Comparison of ENCODE assay signal across 8 cellular contexts in the genomic region with DNA sequence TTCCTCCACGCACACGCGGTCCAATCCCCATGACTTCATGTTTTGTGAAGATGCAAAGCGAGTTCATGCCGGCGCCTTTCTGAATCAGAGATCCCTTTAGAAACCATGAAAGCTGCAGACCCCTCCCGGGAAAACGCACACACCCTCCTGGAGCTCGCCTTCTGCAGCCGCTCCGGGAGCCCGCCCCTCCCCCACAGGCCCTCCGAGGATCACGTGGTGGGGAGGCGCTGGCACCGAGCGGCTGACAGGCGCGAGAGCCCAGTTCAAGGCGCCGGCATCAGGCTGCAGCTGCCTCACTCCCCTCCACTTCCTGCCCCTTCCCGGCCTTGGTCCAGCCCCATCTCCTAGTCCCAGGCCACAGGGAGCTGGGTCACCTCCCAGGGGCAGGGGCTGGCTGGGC. TPM values are rescaled to one million over a fixed set of nuclear protein-coding genes. Genes with fewer than 3 reads are reported as not detected.
DNase-seq lines count a peak whose midpoint lies in the region; ATAC-seq and TF ChIP-seq lines count a peak whose summit lies in the region.
"Not testable (repeated sequence)": the region's sequence is repeated elsewhere in the genome, so short reads cannot be mapped to it uniquely, and the experiment has no call there.

No MANE protein-coding gene starts in this region.

- H3K27ac Mint-ChIP-seq in CD8-positive, alpha-beta T cell; naive thymus-derived CD8-positive, alpha-beta T cell: not testable (repeated sequence)

- peak in 2 of 7 experiments; percentile 26 to 64 for DNase-seq in CD8-positive, alpha-beta T cell
- DNase-seq in RWPE2 (ENCODE audit: low spot score); spleen: not testable (repeated sequence)
- peak; percentile 55 to 63 for DNase-seq in activated T-cell treated with anti-CD3 and anti-CD28 coated beads, Interleukin-2, amount 50 U/mL, for 48 hours
- DNase-seq in dorsolateral prefrontal cortex (peak in 8 of 10 donors; percentile 72 to 92 (median 84)), right atrium auricular region (ENCODE audit: low spot score) (peak; percentile 68), upper lobe of right lung (peak; percentile 78)
- DNase-seq in naive thymus-derived CD8-positive, alpha-beta T cell, result peak in 4 of 10 donors; percentile 10 to 32 (median 32)

- H3K4me1 Mint-ChIP-seq in CD8-positive, alpha-beta T cell (ENCODE audit: low read depth); naive thymus-derived CD8-positive, alpha-beta T cell: not testable (repeated sequence)

- intact Hi-C loops in CD8-positive, alpha-beta T cell (cut with DNase I, micrococcal nuclease); spleen (cut with DNase I; ENCODE audit: low total_unique reads); upper lobe of right lung (cut with DNase I): not testable (repeated sequence)
- intact Hi-C loops in dorsolateral prefrontal cortex (cut with DNase I), result loop anchor here in 1 of 2 donors (5.0 kb wide), 1 partner anchor 111 kb away; no protein-coding TSS in a partner anchor

- not testable (repeated sequence) for H3K4me3 Mint-ChIP-seq in CD8-positive, alpha-beta T cell
- H3K4me3 Mint-ChIP-seq in naive thymus-derived CD8-positive, alpha-beta T cell, result peak overlapping the region in 2 of 10 donors; percentile 26 to 78

- not testable (repeated sequence) for H3K4me3 ChIP-seq in CD8-positive, alpha-beta T cell (ENCODE audit: low read depth, low read length); RWPE2 (ENCODE audit: severe bottlenecking)
- peak overlapping the region; percentile 11 to 98 (median 76) for H3K4me3 ChIP-seq in dorsolateral prefrontal cortex
- H3K4me3 ChIP-seq in right atrium auricular region, result peak overlapping the region; percentile 75 to 81
- H3K4me3 ChIP-seq in spleen, result peak overlapping the region in 7 of 8 donors; percentile 4 to 84 (median 23)
- peak overlapping the region; percentile 28 for H3K4me3 ChIP-seq in upper lobe of right lung

- H3K27me3 ChIP-seq in CD8-positive, alpha-beta T cell (ENCODE audit: insufficient read depth, low read length); RWPE2 (ENCODE audit: insufficient read depth, poor library complexity, severe bottlenecking); dorsolateral prefrontal cortex; right atrium auricular region; upper lobe of right lung: not testable (repeated sequence)
- peaks cover 0 to 26% (median 14%) of the 10 kb centered on the region in 7 donors for H3K27me3 ChIP-seq in spleen (replicated peaks in 1 of 7)

- ATAC-seq in CD8-positive, alpha-beta T cell, result peak; percentile 8
- peak; percentile 32; the same call in 1 of the 3 replicates for ATAC-seq in RWPE2 (ENCODE audit: low read depth)
- ATAC-seq in naive thymus-derived CD8-positive, alpha-beta T cell, result peak; percentile 14 to 29
- peak; percentile 70 for ATAC-seq in upper lobe of right lung

- not testable (repeated sequence) for H3K27ac ChIP-seq in CD8-positive, alpha-beta T cell (ENCODE audit: low read depth, low read length); RWPE2 (ENCODE audit: poor library complexity, severe bottlenecking); upper lobe of right lung
- H3K27ac ChIP-seq in dorsolateral prefrontal cortex (peak overlapping the region in 47 of 59 donors; percentile 1 to 95 (median 76)), right atrium auricular region (peak overlapping the region; percentile 84 to 90), spleen (peak overlapping the region in 2 of 8 donors; percentile 43 to 51)

- H3K36me3 Mint-ChIP-seq in CD8-positive, alpha-beta T cell; naive thymus-derived CD8-positive, alpha-beta T cell: not testable (repeated sequence)

- H3K4me1 ChIP-seq in CD8-positive, alpha-beta T cell (ENCODE audit: insufficient read depth, low read length); RWPE2 (ENCODE audit: insufficient read depth, poor library complexity, severe bottlenecking); upper lobe of right lung: not testable (repeated sequence)
- H3K4me1 ChIP-seq in right atrium auricular region (peaks cover 0 to 21% of the 10 kb centered on the region in 2 donors), spleen (peaks cover 0 to 27% (median 18%) of the 10 kb centered on the region in 6 donors)

- TF ChIP-seq CTCF in CD8-positive, alpha-beta T cell (IDR thresholded peaks at IDR 0.05); RWPE2 (IDR thresholded peaks at IDR 0.05; ENCODE audit: poor library complexity, severe bottlenecking); right atrium auricular region (IDR thresholded peaks at IDR 0.05); spleen (IDR thresholded peaks at IDR 0.05 in 8 of 11, conservative IDR thresholded peaks at IDR 0.05 in 3 of 11); upper lobe of right lung (IDR thresholded peaks at IDR 0.05): not testable (repeated sequence)
- TF ChIP-seq CTCF in dorsolateral prefrontal cortex (IDR thresholded peaks at IDR 0.05 in 54 of 56, conservative IDR thresholded peaks at IDR 0.05 in 2 of 56; ENCODE audit: low read depth in 1 of 56, partially characterized antibody in 56 of 56), result peak in 2 of 56 donors; percentile 15 to 17

- H3K27me3 Mint-ChIP-seq in CD8-positive, alpha-beta T cell (ENCODE audit: low read depth); naive thymus-derived CD8-positive, alpha-beta T cell: not testable (repeated sequence)

- POLR2A ChIA-PET in CD8-positive, alpha-beta T cell (lab: Charles Lee); naive thymus-derived CD8-positive, alpha-beta T cell (lab: Charles Lee): not testable (repeated sequence)

- H3K9me3 ChIP-seq in CD8-positive, alpha-beta T cell (ENCODE audit: low read length); RWPE2 (ENCODE audit: severe bottlenecking); right atrium auricular region; spleen; upper lobe of right lung: not testable (repeated sequence)

- H3K9me3 Mint-ChIP-seq in CD8-positive, alpha-beta T cell; naive thymus-derived CD8-positive, alpha-beta T cell: not testable (repeated sequence)

- TF ChIP-seq POLR2A in spleen (IDR thresholded peaks at IDR 0.05), result not testable (repeated sequence)

- CTCF ChIA-PET in CD8-positive, alpha-beta T cell (lab: Charles Lee), result not testable (repeated sequence)

- WGBS in spleen, 5 donors, result 0 to 1% (median 1%) methylated on average over 9 to 22 of the region's 22 CpGs

- not testable (repeated sequence) for H3K36me3 ChIP-seq in CD8-positive, alpha-beta T cell (ENCODE audit: insufficient read depth, low read length); RWPE2 (ENCODE audit: low read depth); right atrium auricular region; spleen; upper lobe of right lung

RNA-seq across cellular contexts. Expression of gene ZDHHC11B, which starts 1.5 kb away (rescaled TPM):
- 1 to 10 TPM; 4.8 to 5.1 TPM for total RNA-seq in CD8-positive, alpha-beta T cell
- 100 to 1,000 TPM in 46 of 120 experiments, 10 to 100 TPM in 74; 24.8 to 406 (median 87.8) TPM for total RNA-seq in dorsolateral prefrontal cortex
- 1 to 10 TPM; 4.0 to 7.5 TPM for total RNA-seq in right atrium auricular region
- 1 to 10 TPM; 1.1 to 2.3 TPM for total RNA-seq in naive thymus-derived CD8-positive, alpha-beta T cell
- not detected for polyA plus RNA-seq in naive thymus-derived CD8-positive, alpha-beta T cell
- total RNA-seq in spleen, result 10 to 100 TPM in 2 of 7 donors, 1 to 10 TPM in 5; 2.8 to 74.3 (median 6.2) TPM
- 1 to 10 TPM in 2 of 3 donors, under 1 TPM in 1; 0.97 to 3.8 (median 1.9) TPM for polyA plus RNA-seq in spleen
- 8.0 TPM for total RNA-seq in upper lobe of right lung

Comparison
In these comparisons a context has a peak if more than half of its experiments do, and no peak if none do; other contexts are left out.
1. ATAC-seq: peak in every context shown above with its lines; median percentile 70 in upper lobe of right lung; 32 in RWPE2; 22 in naive thymus-derived CD8-positive, alpha-beta T cell; 8 in CD8-positive, alpha-beta T cell.